ENCODE assay signal across 1 cellular context in the genomic region with DNA sequence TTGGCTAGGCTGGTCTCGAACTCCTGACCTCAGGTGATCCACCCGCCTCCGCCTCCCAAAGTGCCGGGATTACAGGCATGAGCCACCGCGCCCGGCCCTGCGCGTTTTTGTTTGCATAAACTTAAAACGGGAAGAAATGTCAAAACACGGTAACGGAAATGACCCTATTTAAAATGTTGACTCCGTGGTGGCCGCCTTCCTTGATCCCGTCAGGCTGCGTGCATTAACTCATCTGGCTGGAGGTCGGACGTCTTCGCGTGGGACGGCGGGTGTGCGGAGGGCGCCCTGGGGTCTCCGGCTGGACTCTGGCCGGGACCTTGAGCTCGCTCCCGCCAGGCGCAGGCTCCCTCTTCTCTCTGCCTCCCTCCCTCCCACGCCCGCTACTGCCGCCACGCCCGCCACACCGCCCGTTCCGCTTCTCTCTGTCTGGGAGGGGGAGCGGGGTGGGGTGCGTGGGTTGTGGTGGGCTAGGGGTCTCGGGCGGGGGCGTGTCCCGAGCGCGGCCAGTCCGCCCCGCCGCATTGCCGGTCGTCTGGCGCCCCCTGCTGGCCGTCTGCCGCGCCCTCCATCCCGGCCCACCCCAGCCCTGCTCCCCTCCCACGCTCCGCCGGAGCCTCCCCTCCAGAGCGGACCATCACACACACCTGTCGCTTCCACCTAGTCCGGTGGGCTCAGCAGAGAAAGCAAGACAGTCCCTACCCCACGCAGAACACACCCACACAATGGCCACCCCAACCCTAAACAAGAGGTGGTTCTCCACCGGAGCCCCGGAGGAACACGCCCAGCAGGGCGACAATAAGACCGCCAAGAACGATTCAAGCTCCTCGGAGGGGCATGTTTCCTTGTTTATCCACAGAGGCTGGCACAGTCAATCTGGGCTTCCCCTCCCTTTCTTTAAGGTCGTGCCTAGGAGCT.
TF ChIP-seq lines count a peak whose summit lies in the region.

No MANE protein-coding gene starts in this region.

TF ChIP-seq in HepG2, 621 proteins besides CTCF, POLR2A, EP300 and RAD21 (continued from another document and continues in another):
- TF ChIP-seq, protein P1, sequence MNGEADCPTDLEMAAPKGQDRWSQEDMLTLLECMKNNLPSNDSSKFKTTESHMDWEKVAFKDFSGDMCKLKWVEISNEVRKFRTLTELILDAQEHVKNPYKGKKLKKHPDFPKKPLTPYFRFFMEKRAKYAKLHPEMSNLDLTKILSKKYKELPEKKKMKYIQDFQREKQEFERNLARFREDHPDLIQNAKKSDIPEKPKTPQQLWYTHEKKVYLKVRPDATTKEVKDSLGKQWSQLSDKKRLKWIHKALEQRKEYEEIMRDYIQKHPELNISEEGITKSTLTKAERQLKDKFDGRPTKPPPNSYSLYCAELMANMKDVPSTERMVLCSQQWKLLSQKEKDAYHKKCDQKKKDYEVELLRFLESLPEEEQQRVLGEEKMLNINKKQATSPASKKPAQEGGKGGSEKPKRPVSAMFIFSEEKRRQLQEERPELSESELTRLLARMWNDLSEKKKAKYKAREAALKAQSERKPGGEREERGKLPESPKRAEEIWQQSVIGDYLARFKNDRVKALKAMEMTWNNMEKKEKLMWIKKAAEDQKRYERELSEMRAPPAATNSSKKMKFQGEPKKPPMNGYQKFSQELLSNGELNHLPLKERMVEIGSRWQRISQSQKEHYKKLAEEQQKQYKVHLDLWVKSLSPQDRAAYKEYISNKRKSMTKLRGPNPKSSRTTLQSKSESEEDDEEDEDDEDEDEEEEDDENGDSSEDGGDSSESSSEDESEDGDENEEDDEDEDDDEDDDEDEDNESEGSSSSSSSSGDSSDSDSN (CRISPR knock-in tag; IDR thresholded peaks at IDR 0.05), result no peak; the same call in 1 of the 2 replicates
- TF ChIP-seq TMF1 (CRISPR knock-in tag; IDR thresholded peaks at IDR 0.05; ENCODE audit: low read depth) (0 out of 2 replicates have a peak, but pooled peaks have one; percentile 32), SMAD3 (CRISPR knock-in tag; IDR thresholded peaks at IDR 0.05) (no peak), ZNF549 (CRISPR knock-in tag; IDR thresholded peaks at IDR 0.05) (no peak), ZNF180 (CRISPR knock-in tag; IDR thresholded peaks at IDR 0.05; ENCODE audit: borderline replicate concordance, low read depth) (no peak), ARNT (IDR thresholded peaks at IDR 0.05) (no peak), ZNF782 (CRISPR knock-in tag; IDR thresholded peaks at IDR 0.05; ENCODE audit: borderline replicate concordance) (no peak), TCF12 (IDR thresholded peaks at IDR 0.05) (no peak), TCF12 (CRISPR knock-in tag; IDR thresholded peaks at IDR 0.05) (no peak), ZNF607 (CRISPR knock-in tag; IDR thresholded peaks at IDR 0.05; ENCODE audit: borderline replicate concordance) (no peak), ZNF598 (CRISPR knock-in tag; IDR thresholded peaks at IDR 0.05; ENCODE audit: borderline replicate concordance) (no peak), ZNF260 (CRISPR knock-in tag; IDR thresholded peaks at IDR 0.05; ENCODE audit: borderline replicate concordance, low read depth) (no peak), PAF1 (CRISPR knock-in tag; IDR thresholded peaks at IDR 0.05) (no peak), ZNF589 (CRISPR knock-in tag; conservative IDR thresholded peaks at IDR 0.05) (no peak), JUND (CRISPR knock-in tag; IDR thresholded peaks at IDR 0.05) (no peak), NFIB (CRISPR knock-in tag; IDR thresholded peaks at IDR 0.05; ENCODE audit: borderline replicate concordance) (no peak), ZFP41 (CRISPR knock-in tag; IDR thresholded peaks at IDR 0.05; ENCODE audit: borderline replicate concordance) (no peak), DR1 (CRISPR knock-in tag; IDR thresholded peaks at IDR 0.05) (no peak), NFE2 (CRISPR knock-in tag; IDR thresholded peaks at IDR 0.05) (no peak), ZNF205 (CRISPR knock-in tag; IDR thresholded peaks at IDR 0.05) (no peak), CCDC6 (CRISPR knock-in tag; IDR thresholded peaks at IDR 0.05) (no peak), MZF1 (CRISPR knock-in tag; IDR thresholded peaks at IDR 0.05; ENCODE audit: borderline replicate concordance) (0 out of 2 replicates have a peak, but pooled peaks have one; percentile 44), HDAC6 (IDR thresholded peaks at IDR 0.05; ENCODE audit: low read depth, low read length) (no peak), SKI (IDR thresholded peaks at IDR 0.05; ENCODE audit: partially characterized antibody) (no peak)
- TF ChIP-seq, protein P2, sequence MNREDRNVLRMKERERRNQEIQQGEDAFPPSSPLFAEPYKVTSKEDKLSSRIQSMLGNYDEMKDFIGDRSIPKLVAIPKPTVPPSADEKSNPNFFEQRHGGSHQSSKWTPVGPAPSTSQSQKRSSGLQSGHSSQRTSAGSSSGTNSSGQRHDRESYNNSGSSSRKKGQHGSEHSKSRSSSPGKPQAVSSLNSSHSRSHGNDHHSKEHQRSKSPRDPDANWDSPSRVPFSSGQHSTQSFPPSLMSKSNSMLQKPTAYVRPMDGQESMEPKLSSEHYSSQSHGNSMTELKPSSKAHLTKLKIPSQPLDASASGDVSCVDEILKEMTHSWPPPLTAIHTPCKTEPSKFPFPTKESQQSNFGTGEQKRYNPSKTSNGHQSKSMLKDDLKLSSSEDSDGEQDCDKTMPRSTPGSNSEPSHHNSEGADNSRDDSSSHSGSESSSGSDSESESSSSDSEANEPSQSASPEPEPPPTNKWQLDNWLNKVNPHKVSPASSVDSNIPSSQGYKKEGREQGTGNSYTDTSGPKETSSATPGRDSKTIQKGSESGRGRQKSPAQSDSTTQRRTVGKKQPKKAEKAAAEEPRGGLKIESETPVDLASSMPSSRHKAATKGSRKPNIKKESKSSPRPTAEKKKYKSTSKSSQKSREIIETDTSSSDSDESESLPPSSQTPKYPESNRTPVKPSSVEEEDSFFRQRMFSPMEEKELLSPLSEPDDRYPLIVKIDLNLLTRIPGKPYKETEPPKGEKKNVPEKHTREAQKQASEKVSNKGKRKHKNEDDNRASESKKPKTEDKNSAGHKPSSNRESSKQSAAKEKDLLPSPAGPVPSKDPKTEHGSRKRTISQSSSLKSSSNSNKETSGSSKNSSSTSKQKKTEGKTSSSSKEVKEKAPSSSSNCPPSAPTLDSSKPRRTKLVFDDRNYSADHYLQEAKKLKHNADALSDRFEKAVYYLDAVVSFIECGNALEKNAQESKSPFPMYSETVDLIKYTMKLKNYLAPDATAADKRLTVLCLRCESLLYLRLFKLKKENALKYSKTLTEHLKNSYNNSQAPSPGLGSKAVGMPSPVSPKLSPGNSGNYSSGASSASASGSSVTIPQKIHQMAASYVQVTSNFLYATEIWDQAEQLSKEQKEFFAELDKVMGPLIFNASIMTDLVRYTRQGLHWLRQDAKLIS (CRISPR knock-in tag; IDR thresholded peaks at IDR 0.05), result no peak
- TF ChIP-seq, protein P3, sequence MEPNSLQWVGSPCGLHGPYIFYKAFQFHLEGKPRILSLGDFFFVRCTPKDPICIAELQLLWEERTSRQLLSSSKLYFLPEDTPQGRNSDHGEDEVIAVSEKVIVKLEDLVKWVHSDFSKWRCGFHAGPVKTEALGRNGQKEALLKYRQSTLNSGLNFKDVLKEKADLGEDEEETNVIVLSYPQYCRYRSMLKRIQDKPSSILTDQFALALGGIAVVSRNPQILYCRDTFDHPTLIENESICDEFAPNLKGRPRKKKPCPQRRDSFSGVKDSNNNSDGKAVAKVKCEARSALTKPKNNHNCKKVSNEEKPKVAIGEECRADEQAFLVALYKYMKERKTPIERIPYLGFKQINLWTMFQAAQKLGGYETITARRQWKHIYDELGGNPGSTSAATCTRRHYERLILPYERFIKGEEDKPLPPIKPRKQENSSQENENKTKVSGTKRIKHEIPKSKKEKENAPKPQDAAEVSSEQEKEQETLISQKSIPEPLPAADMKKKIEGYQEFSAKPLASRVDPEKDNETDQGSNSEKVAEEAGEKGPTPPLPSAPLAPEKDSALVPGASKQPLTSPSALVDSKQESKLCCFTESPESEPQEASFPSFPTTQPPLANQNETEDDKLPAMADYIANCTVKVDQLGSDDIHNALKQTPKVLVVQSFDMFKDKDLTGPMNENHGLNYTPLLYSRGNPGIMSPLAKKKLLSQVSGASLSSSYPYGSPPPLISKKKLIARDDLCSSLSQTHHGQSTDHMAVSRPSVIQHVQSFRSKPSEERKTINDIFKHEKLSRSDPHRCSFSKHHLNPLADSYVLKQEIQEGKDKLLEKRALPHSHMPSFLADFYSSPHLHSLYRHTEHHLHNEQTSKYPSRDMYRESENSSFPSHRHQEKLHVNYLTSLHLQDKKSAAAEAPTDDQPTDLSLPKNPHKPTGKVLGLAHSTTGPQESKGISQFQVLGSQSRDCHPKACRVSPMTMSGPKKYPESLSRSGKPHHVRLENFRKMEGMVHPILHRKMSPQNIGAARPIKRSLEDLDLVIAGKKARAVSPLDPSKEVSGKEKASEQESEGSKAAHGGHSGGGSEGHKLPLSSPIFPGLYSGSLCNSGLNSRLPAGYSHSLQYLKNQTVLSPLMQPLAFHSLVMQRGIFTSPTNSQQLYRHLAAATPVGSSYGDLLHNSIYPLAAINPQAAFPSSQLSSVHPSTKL (CRISPR knock-in tag; IDR thresholded peaks at IDR 0.05), result peak; percentile 50
- TF ChIP-seq, protein P4, sequence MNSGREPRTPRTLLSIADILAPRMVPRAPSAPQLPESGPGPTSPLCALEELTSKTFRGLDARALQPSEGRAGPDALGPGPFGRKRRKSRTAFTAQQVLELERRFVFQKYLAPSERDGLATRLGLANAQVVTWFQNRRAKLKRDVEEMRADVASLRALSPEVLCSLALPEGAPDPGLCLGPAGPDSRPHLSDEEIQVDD (CRISPR knock-in tag; IDR thresholded peaks at IDR 0.05; ENCODE audit: borderline replicate concordance), result 0 out of 2 replicates have a peak, but pooled peaks have one; percentile 34
- TF ChIP-seq, protein P5, sequence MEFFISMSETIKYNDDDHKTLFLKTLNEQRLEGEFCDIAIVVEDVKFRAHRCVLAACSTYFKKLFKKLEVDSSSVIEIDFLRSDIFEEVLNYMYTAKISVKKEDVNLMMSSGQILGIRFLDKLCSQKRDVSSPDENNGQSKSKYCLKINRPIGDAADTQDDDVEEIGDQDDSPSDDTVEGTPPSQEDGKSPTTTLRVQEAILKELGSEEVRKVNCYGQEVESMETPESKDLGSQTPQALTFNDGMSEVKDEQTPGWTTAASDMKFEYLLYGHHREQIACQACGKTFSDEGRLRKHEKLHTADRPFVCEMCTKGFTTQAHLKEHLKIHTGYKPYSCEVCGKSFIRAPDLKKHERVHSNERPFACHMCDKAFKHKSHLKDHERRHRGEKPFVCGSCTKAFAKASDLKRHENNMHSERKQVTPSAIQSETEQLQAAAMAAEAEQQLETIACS (CRISPR knock-in tag; IDR thresholded peaks at IDR 0.05), result no peak
- TF ChIP-seq, protein P6, sequence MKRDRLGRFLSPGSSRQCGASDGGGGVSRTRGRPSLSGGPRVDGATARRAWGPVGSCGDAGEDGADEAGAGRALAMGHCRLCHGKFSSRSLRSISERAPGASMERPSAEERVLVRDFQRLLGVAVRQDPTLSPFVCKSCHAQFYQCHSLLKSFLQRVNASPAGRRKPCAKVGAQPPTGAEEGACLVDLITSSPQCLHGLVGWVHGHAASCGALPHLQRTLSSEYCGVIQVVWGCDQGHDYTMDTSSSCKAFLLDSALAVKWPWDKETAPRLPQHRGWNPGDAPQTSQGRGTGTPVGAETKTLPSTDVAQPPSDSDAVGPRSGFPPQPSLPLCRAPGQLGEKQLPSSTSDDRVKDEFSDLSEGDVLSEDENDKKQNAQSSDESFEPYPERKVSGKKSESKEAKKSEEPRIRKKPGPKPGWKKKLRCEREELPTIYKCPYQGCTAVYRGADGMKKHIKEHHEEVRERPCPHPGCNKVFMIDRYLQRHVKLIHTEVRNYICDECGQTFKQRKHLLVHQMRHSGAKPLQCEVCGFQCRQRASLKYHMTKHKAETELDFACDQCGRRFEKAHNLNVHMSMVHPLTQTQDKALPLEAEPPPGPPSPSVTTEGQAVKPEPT (CRISPR knock-in tag; IDR thresholded peaks at IDR 0.05; ENCODE audit: low read depth), result 0 out of 2 replicates have a peak, but pooled peaks have one; percentile 60
- TF ChIP-seq, protein P7, sequence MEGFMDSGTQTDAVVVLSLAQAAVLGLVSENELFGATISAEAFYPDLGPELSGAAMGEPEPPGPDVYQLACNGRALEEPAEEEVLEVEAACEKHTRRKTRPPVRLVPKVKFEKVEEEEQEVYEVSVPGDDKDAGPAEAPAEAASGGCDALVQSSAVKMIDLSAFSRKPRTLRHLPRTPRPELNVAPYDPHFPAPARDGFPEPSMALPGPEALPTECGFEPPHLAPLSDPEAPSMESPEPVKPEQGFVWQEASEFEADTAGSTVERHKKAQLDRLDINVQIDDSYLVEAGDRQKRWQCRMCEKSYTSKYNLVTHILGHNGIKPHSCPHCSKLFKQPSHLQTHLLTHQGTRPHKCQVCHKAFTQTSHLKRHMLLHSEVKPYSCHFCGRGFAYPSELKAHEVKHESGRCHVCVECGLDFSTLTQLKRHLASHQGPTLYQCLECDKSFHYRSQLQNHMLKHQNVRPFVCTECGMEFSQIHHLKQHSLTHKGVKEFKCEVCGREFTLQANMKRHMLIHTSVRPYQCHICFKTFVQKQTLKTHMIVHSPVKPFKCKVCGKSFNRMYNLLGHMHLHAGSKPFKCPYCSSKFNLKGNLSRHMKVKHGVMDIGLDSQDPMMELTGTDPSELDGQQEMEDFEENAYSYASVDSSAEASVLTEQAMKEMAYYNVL (CRISPR knock-in tag; IDR thresholded peaks at IDR 0.05; ENCODE audit: borderline replicate concordance), result no peak
- TF ChIP-seq, protein P8, sequence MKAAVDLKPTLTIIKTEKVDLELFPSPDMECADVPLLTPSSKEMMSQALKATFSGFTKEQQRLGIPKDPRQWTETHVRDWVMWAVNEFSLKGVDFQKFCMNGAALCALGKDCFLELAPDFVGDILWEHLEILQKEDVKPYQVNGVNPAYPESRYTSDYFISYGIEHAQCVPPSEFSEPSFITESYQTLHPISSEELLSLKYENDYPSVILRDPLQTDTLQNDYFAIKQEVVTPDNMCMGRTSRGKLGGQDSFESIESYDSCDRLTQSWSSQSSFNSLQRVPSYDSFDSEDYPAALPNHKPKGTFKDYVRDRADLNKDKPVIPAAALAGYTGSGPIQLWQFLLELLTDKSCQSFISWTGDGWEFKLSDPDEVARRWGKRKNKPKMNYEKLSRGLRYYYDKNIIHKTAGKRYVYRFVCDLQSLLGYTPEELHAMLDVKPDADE (CRISPR knock-in tag; IDR thresholded peaks at IDR 0.05), result no peak
- TF ChIP-seq, protein P9, sequence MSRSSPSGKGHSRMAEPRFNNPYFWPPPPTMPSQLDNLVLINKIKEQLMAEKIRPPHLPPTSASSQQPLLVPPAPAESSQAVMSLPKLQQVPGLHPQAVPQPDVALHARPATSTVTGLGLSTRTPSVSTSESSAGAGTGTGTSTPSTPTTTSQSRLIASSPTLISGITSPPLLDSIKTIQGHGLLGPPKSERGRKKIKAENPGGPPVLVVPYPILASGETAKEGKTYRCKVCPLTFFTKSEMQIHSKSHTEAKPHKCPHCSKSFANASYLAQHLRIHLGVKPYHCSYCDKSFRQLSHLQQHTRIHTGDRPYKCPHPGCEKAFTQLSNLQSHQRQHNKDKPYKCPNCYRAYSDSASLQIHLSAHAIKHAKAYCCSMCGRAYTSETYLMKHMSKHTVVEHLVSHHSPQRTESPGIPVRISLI (CRISPR knock-in tag; IDR thresholded peaks at IDR 0.05; ENCODE audit: borderline replicate concordance), result peak; percentile 45; the same call in 1 of the 2 replicates
- TF ChIP-seq, protein P10, sequence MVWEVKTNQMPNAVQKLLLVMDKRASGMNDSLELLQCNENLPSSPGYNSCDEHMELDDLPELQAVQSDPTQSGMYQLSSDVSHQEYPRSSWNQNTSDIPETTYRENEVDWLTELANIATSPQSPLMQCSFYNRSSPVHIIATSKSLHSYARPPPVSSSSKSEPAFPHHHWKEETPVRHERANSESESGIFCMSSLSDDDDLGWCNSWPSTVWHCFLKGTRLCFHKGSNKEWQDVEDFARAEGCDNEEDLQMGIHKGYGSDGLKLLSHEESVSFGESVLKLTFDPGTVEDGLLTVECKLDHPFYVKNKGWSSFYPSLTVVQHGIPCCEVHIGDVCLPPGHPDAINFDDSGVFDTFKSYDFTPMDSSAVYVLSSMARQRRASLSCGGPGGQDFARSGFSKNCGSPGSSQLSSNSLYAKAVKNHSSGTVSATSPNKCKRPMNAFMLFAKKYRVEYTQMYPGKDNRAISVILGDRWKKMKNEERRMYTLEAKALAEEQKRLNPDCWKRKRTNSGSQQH (CRISPR knock-in tag; IDR thresholded peaks at IDR 0.05; ENCODE audit: low read depth), result 0 out of 2 replicates have a peak, but pooled peaks have one; percentile 52
